ENCODE assay signal across 13 cellular contexts in genomic region chr6:22448311-22448711, GRCh38.
DNase-seq lines count a peak whose midpoint lies in the region; ATAC-seq and TF ChIP-seq lines count a peak whose summit lies in the region.
"Had no signal": no experiment of that assay in that cellular context is flagged by ENCODE, and none has a peak within 500 bp of the region (broad histone marks: within the 10 kb centered on the region; RNA-seq: fewer than 3 reads in every experiment).

No MANE protein-coding gene starts in this region.

- H3K9me3 Mint-ChIP-seq in nephron progenitor cell = peaks cover 4% of the 10 kb centered on the region
- H3K9me3 Mint-ChIP-seq: activated naive CD8-positive, alpha-beta T cell treated with anti-CD3 and anti-CD28 coated beads, Interleukin-2, amount 10 ng/mL, durations not matched to agents 7 days and 5 days; CD8-positive, alpha-beta T cell had no signal

- in situ Hi-C loops in Caki2 (cut with HindIII; ENCODE audit: low pct_unique_long_range_greater_than_20kb, low sequenced_read_pairs) (no loop called here), KBM-7 (cut with MboI; ENCODE audit: low pct_unique_long_range_greater_than_20kb, low sequenced_read_pairs) (no loop called here)

- peaks cover 45% of the 10 kb centered on the region for H3K4me1 Mint-ChIP-seq in nephron progenitor cell
- H3K4me1 Mint-ChIP-seq: activated naive CD8-positive, alpha-beta T cell treated with anti-CD3 and anti-CD28 coated beads, Interleukin-2, amount 10 ng/mL, durations not matched to agents 7 days and 5 days had no signal

- no peak overlapping the region for H3K27ac ChIP-seq in epithelial cell of prostate
- no peak overlapping the region for H3K27ac ChIP-seq in dorsolateral prefrontal cortex

- ATAC-seq in HG03108 (IDR thresholded peaks at IDR 0.05; ENCODE audit: unreplicated experiment) = no peak
- no peak for ATAC-seq in HG03457 (IDR thresholded peaks at IDR 0.05; ENCODE audit: unreplicated experiment)
- ATAC-seq: CD8-positive, alpha-beta T cell had no signal

- DNase-seq in Caki2 (ENCODE audit: low read depth) (peak; percentile 98), NCI-H82 (lab: John Stamatoyannopoulos, UW) (peak; percentile 68), epithelial cell of prostate (ENCODE audit: low read depth, low spot score) (peak; percentile 29), nephron progenitor cell (peak; percentile 12), dorsolateral prefrontal cortex (no peak), KBM-7 (no peak)
- DNase-seq: activated naive CD8-positive, alpha-beta T cell treated with anti-CD3 and anti-CD28 coated beads, Interleukin-2, amount 10 ng/mL, durations not matched to agents 7 days and 5 days; CD8-positive, alpha-beta T cell; gastrocnemius medialis; NCI-H1694; stimulated activated CD4-positive, alpha-beta T cell treated with anti-CD3 and anti-CD28 coated beads, Interleukin-4, amount 100 ng/mL, for 1 hour had no signal

- peak overlapping the region; percentile 47 for H3K4me3 Mint-ChIP-seq in nephron progenitor cell
- H3K4me3 Mint-ChIP-seq: activated naive CD8-positive, alpha-beta T cell treated with anti-CD3 and anti-CD28 coated beads, Interleukin-2, amount 10 ng/mL, durations not matched to agents 7 days and 5 days; CD8-positive, alpha-beta T cell had no signal

- intact Hi-C loops in dorsolateral prefrontal cortex (cut with DNase I) = no loop called here

- peaks cover 8% of the 10 kb centered on the region for H3K27me3 Mint-ChIP-seq in nephron progenitor cell (ENCODE audit: low read depth, poor library complexity)
- H3K27me3 Mint-ChIP-seq: activated naive CD8-positive, alpha-beta T cell treated with anti-CD3 and anti-CD28 coated beads, Interleukin-2, amount 10 ng/mL, durations not matched to agents 7 days and 5 days had no signal

- no peaks in the 10 kb centered on the region for H3K27me3 ChIP-seq in dorsolateral prefrontal cortex
- H3K27me3 ChIP-seq: gastrocnemius medialis had no signal

- no peaks in the 10 kb centered on the region for H3K36me3 Mint-ChIP-seq in nephron progenitor cell (ENCODE audit: low read depth)
- H3K36me3 Mint-ChIP-seq: activated naive CD8-positive, alpha-beta T cell treated with anti-CD3 and anti-CD28 coated beads, Interleukin-2, amount 10 ng/mL, durations not matched to agents 7 days and 5 days; CD8-positive, alpha-beta T cell had no signal

- TF ChIP-seq CTCF in nephron progenitor cell (IDR thresholded peaks at IDR 0.05) (no peak), dorsolateral prefrontal cortex (IDR thresholded peaks at IDR 0.05 in 54 of 56, conservative IDR thresholded peaks at IDR 0.05 in 2 of 56; ENCODE audit: low read depth in 1 of 56, partially characterized antibody in 56 of 56) (no peak)

- no peak overlapping the region for H3K4me3 ChIP-seq in dorsolateral prefrontal cortex
- H3K4me3 ChIP-seq: gastrocnemius medialis had no signal

- H3K27ac Mint-ChIP-seq in nephron progenitor cell = peak overlapping the region; percentile 94
- H3K27ac Mint-ChIP-seq: activated naive CD8-positive, alpha-beta T cell treated with anti-CD3 and anti-CD28 coated beads, Interleukin-2, amount 10 ng/mL, durations not matched to agents 7 days and 5 days; CD8-positive, alpha-beta T cell had no signal

Comparison
In these comparisons a context has a peak if more than half of its experiments do, and no peak if none do; other contexts are left out.
1. DNase-seq: peak in Caki2 (single experiment), NCI-H82 (single experiment), epithelial cell of prostate (single experiment) and nephron progenitor cell (single experiment); none in dorsolateral prefrontal cortex (0 of 10) and KBM-7 (single experiment).